ENCODE assay signal across 26 cellular contexts in genomic region chr2:36458106-36458505, GRCh38.
A peak's percentile ranks its signal among the peaks of the same experiment; 100 is the strongest.
DNase-seq lines count a peak whose midpoint lies in the region; ATAC-seq and TF ChIP-seq lines count a peak whose summit lies in the region.
"Had no signal": no experiment of that assay in that cellular context is flagged by ENCODE, and none has a peak within 500 bp of the region (broad histone marks: within the 10 kb centered on the region; RNA-seq: fewer than 3 reads in every experiment).

No MANE protein-coding gene starts in this region.

- H3K9me3 Mint-ChIP-seq in H9 = no peaks in the 10 kb centered on the region
- H3K9me3 Mint-ChIP-seq: activated naive CD8-positive, alpha-beta T cell treated with anti-CD3 and anti-CD28 coated beads, Interleukin-2, amount 10 ng/mL, durations not matched to agents 7 days and 5 days; central memory CD8-positive, alpha-beta T cell; memory B cell; stimulated activated naive B cell treated with anti-CD40 and anti-IgM and Interleukin-4, amounts not matched to agents 10 μg/mL and 1 μg/mL and 100 μg/mL, for 72 hours had no signal

- no peaks in the 10 kb centered on the region for H3K27me3 ChIP-seq in H9 (ENCODE audit: insufficient read depth, low read length)
- H3K27me3 ChIP-seq in thoracic aorta (replicated peaks; ENCODE audit: insufficient read depth) = no peaks in the 10 kb centered on the region
- H3K27me3 ChIP-seq: right lobe of liver had no signal

- peaks cover 5 to 13% of the 10 kb centered on the region in 2 experiments for H3K4me1 Mint-ChIP-seq in H9
- H3K4me1 Mint-ChIP-seq: activated naive CD8-positive, alpha-beta T cell treated with anti-CD3 and anti-CD28 coated beads, Interleukin-2, amount 10 ng/mL, durations not matched to agents 7 days and 5 days; central memory CD8-positive, alpha-beta T cell; memory B cell had no signal

- no peak overlapping the region for H2BK15ac ChIP-seq in H9 (ENCODE audit: low read depth, low read length)

- ATAC-seq in thoracic aorta (ENCODE audit: insufficient number of reproducible peaks, low FRiP score, low read depth) = no peak
- no peak for ATAC-seq in GM18861 (IDR thresholded peaks at IDR 0.05; ENCODE audit: unreplicated experiment)
- ATAC-seq: HepG2; left cardiac atrium; right lobe of liver; stimulated activated naive B cell treated with anti-CD40 and anti-IgM and Interleukin-4, amounts not matched to agents 10 μg/mL and 1 μg/mL and 100 μg/mL, for 72 hours; T-helper 17 cell had no signal

- H3K23me2 ChIP-seq in H9 (ENCODE audit: insufficient read length, low read depth, low read length, poor library complexity, severe bottlenecking) = no peaks in the 10 kb centered on the region

- no peak overlapping the region for H4K8ac ChIP-seq in H9 (replicated peaks; ENCODE audit: insufficient read length, low read depth, low read length)

- H3T11ph ChIP-seq in H9 (ENCODE audit: low read length) = no peak overlapping the region

- H3K4me1 ChIP-seq in H9 (ENCODE audit: insufficient read depth, low read length) = peaks cover 35% of the 10 kb centered on the region
- H3K4me1 ChIP-seq in thoracic aorta (ENCODE audit: control insufficient read depth in 1 of 2, low read depth in 2 of 2) = peaks cover 37 to 91% of the 10 kb centered on the region in 2 donors
- H3K4me1 ChIP-seq: right lobe of liver had no signal

- H4K91ac ChIP-seq in H9 (ENCODE audit: insufficient read length, low read depth, low read length) = no peak overlapping the region

- H3K27me3 Mint-ChIP-seq in H9 (ENCODE audit: low read depth) = no peaks in the 10 kb centered on the region
- H3K27me3 Mint-ChIP-seq: activated naive CD8-positive, alpha-beta T cell treated with anti-CD3 and anti-CD28 coated beads, Interleukin-2, amount 10 ng/mL, durations not matched to agents 7 days and 5 days; central memory CD8-positive, alpha-beta T cell; progenitor cell of endocrine pancreas; stimulated activated naive B cell treated with anti-CD40 and anti-IgM and Interleukin-4, amounts not matched to agents 10 μg/mL and 1 μg/mL and 100 μg/mL, for 72 hours; T-helper 17 cell had no signal

- no peak overlapping the region for H2BK5ac ChIP-seq in H9 (ENCODE audit: insufficient read length, low read length)

- H2BK12ac ChIP-seq in H9 (ENCODE audit: insufficient read length, low read depth, low read length) = no peak overlapping the region

- H3K18ac ChIP-seq in H9 (ENCODE audit: insufficient read length, low read depth, low read length) = no peak overlapping the region

- no peaks in the 10 kb centered on the region; a peak in 1 of 7 replicates for H3K36me3 Mint-ChIP-seq in H9 (ENCODE audit: insufficient read depth in 1 of 3, low read depth in 3 of 3)
- H3K36me3 Mint-ChIP-seq: activated naive CD8-positive, alpha-beta T cell treated with anti-CD3 and anti-CD28 coated beads, Interleukin-2, amount 10 ng/mL, durations not matched to agents 7 days and 5 days; memory B cell had no signal

- H3K79me2 ChIP-seq in H9 (ENCODE audit: insufficient read depth, low read length) = no peaks in the 10 kb centered on the region

- no peaks in the 10 kb centered on the region for H3K79me1 ChIP-seq in H9 (ENCODE audit: insufficient read depth, low read depth, low read length, poor library complexity, severe bottlenecking)

- no peaks in the 10 kb centered on the region for H4K20me1 ChIP-seq in H9 (ENCODE audit: control insufficient read depth, insufficient read depth, insufficient read length)

- H2BK20ac ChIP-seq in H9 (ENCODE audit: low read depth, low read length, poor library complexity, severe bottlenecking) = no peak overlapping the region

- H3K9ac ChIP-seq in H9 (ENCODE audit: extremely low read depth, insufficient read length, low read length) = no peak overlapping the region

- TF ChIP-seq CTCF in H9 (conservative IDR thresholded peaks at IDR 0.05) (no peak), coronary artery (IDR thresholded peaks at IDR 0.05) (no peak), thoracic aorta (IDR thresholded peaks at IDR 0.05) (no peak)

- peak overlapping the region; percentile 38 for H3K27ac ChIP-seq in H9 (ENCODE audit: insufficient read length, low read depth, low read length)
- H3K27ac ChIP-seq in coronary artery = peak overlapping the region; percentile 43 to 68
- H3K27ac ChIP-seq in thoracic aorta = peak overlapping the region; percentile 34 to 61
- H3K27ac ChIP-seq: right lobe of liver, SK-N-MC had no signal

- WGBS in H9 (ENCODE audit: extremely low coverage, insufficient read length, low lambda C conversion rate) = no CpG with 5 or more reads among the region's 5 CpGs

- DNase-seq in H9 = peak; percentile 45
- no peak for DNase-seq in coronary artery (ENCODE audit: low spot score)
- DNase-seq in iPS-NIHi7 (ENCODE audit: extremely low spot score) = peak; percentile 24
- DNase-seq in thoracic aorta (ENCODE audit: low spot score) = no peak
- no peak for DNase-seq in effector CD4-positive, alpha-beta T cell
- DNase-seq in UCSD-AML1 (lab: John Stamatoyannopoulos, UW; ENCODE audit: unreplicated experiment) = no peak
- DNase-seq: activated effector memory CD4-positive, alpha-beta T cell treated with anti-CD3 and anti-CD28 coated beads, Interleukin-2, amount 50 U/mL, for 16 hours; activated naive CD8-positive, alpha-beta T cell treated with anti-CD3 and anti-CD28 coated beads, Interleukin-2, amount 10 ng/mL, durations not matched to agents 7 days and 5 days; activated T-cell treated with anti-CD3 and anti-CD28 coated beads for 4 hours; C1 segment of cervical spinal cord; Caco-2; DMS79; head of caudate nucleus; left cardiac atrium; NCI-H1694; NCI-H446 treated with DMSO at 0.1 percent for 48 hours; right lobe of liver; stimulated activated CD4-positive, alpha-beta T cell treated with anti-CD3 and anti-CD28 coated beads, Interleukin-15, amount 100 ng/mL, for 24 hours; stimulated activated naive B cell treated with anti-CD40 and anti-IgM and Interleukin-4, amounts not matched to agents 10 μg/mL and 1 μg/mL and 100 μg/mL, for 72 hours; T-helper 17 cell had no signal

- no peak overlapping the region for H3K4me3 ChIP-seq in coronary artery
- no peak overlapping the region for H3K4me3 ChIP-seq in thoracic aorta
- H3K4me3 ChIP-seq: right lobe of liver, SK-N-MC had no signal

- H3K4me2 ChIP-seq in H9 (ENCODE audit: insufficient read depth, insufficient read length, low read length) = no peak overlapping the region

- H3K4me3 Mint-ChIP-seq in H9 = no peak overlapping the region
- H3K4me3 Mint-ChIP-seq: activated naive CD8-positive, alpha-beta T cell treated with anti-CD3 and anti-CD28 coated beads, Interleukin-2, amount 10 ng/mL, durations not matched to agents 7 days and 5 days; central memory CD8-positive, alpha-beta T cell; memory B cell; stimulated activated naive B cell treated with anti-CD40 and anti-IgM and Interleukin-4, amounts not matched to agents 10 μg/mL and 1 μg/mL and 100 μg/mL, for 72 hours; T-helper 17 cell had no signal

- H3K23ac ChIP-seq in H9 (ENCODE audit: insufficient read length, low read depth, low read length) = no peak overlapping the region

- no peak overlapping the region; the same call in 1 of the 2 replicates for H3K14ac ChIP-seq in H9 (ENCODE audit: insufficient read depth, low read length)

- no peak overlapping the region for H4K5ac ChIP-seq in H9 (ENCODE audit: insufficient read length, low read depth, low read length)

- H2BK120ac ChIP-seq in H9 (ENCODE audit: low read depth, low read length, poor library complexity, severe bottlenecking) = no peak overlapping the region

- H3K4ac ChIP-seq in H9 (ENCODE audit: low read depth, low read length) = no peak overlapping the region

- H3K9me3 ChIP-seq in H9 (ENCODE audit: control insufficient read depth, low read depth, low read length) (no peaks in the 10 kb centered on the region), thoracic aorta (no peaks in the 10 kb centered on the region)
- H3K9me3 ChIP-seq: Caco-2, right lobe of liver had no signal

- H3K56ac ChIP-seq in H9 (ENCODE audit: insufficient read length, low read depth, low read length) = no peak overlapping the region

- H3K36me3 ChIP-seq in thoracic aorta = no peaks in the 10 kb centered on the region
- H3K36me3 ChIP-seq: right lobe of liver had no signal

- peak overlapping the region in 2 of 3 experiments; percentile 35 to 55; a peak in 4 of 7 replicates for H3K27ac Mint-ChIP-seq in H9
- H3K27ac Mint-ChIP-seq: activated naive CD8-positive, alpha-beta T cell treated with anti-CD3 and anti-CD28 coated beads, Interleukin-2, amount 10 ng/mL, durations not matched to agents 7 days and 5 days; memory B cell; progenitor cell of endocrine pancreas; T-helper 17 cell had no signal

- no peak overlapping the region for H2AFZ ChIP-seq in H9 (ENCODE audit: low read length)

- H2AK5ac ChIP-seq in H9 (ENCODE audit: insufficient read length, low read length) = no peak overlapping the region

Comparison
In these comparisons a context has a peak if more than half of its experiments do, and no peak if none do; other contexts are left out.
1. DNase-seq: peak in H9 (single experiment) and iPS-NIHi7 (single experiment); none in coronary artery (single experiment), thoracic aorta (single experiment), effector CD4-positive, alpha-beta T cell (single experiment) and UCSD-AML1 (single experiment).
2. Peak in every context shown above with its lines, with median percentiles within 50 percentile points of each other: H3K27ac ChIP-seq.